ENCODE assay signal across 17 cellular contexts in the genomic region with DNA sequence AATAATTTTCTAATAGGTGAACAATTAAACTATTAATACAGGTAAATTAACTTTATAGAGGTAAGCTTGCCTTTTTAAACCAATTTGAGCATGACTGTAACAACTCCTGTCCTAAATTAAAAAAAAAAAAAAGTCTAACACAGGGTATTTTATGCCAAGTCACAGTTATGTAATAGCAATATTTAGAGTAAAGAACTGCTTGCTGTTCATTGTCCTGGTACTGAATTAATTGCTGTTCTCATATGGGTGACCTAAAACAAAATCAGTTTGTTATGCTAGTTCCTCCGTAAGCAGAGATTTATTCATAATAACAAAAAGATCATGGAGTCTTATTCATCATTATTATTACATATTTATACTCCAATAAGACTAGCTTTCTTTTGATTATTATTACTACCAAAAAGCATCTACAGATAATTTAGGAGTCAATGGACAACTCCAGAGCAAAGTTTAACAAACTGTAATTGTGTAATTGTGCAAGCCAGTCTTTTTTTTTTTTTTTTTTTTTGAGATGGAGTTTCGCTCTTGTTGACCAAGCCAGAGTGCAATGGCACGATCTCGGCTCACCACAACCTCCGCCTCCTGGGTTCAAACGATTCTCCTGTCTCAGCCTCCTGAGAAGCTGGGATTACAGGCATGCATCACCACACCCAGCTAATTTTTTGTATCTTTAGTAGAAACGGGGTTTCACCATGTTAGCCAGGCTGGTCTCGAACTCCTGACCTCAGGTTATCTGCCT.
DNase-seq lines count a peak whose midpoint lies in the region; ATAC-seq, FAIRE-seq and TF ChIP-seq lines count a peak whose summit lies in the region.
"Had no signal": no experiment of that assay in that cellular context is flagged by ENCODE, and none has a peak within 500 bp of the region (broad histone marks: within the 10 kb centered on the region; RNA-seq: fewer than 3 reads in every experiment).

No MANE protein-coding gene starts in this region.

- WGBS in HepG2 (ENCODE audit: low lambda C conversion rate): 41% methylated on average over 8 of the region's 8 CpGs
- WGBS in adrenal gland, 4 donors: 81 to 90% (median 86%) methylated on average over 8 of the region's 8 CpGs

- no peaks in the 10 kb centered on the region for H3K27me3 Mint-ChIP-seq in T-helper 17 cell
- H3K27me3 Mint-ChIP-seq in stimulated activated naive B cell treated with anti-CD40 and anti-IgM and Interleukin-4, amounts not matched to agents 10 μg/mL and 1 μg/mL and 100 μg/mL, for 72 hours: no peaks in the 10 kb centered on the region

- H3K4me1 ChIP-seq in Karpas-422 (ENCODE audit: low read length): peaks cover 78% of the 10 kb centered on the region
- H3K4me1 ChIP-seq in HepG2 (ENCODE audit: insufficient read depth, low read length): peaks cover 99% of the 10 kb centered on the region
- peaks cover 3% of the 10 kb centered on the region for H3K4me1 ChIP-seq in rectal smooth muscle tissue (ENCODE audit: control insufficient read depth, insufficient read depth, low read length)
- peaks cover 8 to 48% of the 10 kb centered on the region in 2 donors for H3K4me1 ChIP-seq in adrenal gland (replicated peaks in 1 of 2)
- no peaks in the 10 kb centered on the region for H3K4me1 ChIP-seq in PC-9 (replicated peaks; ENCODE audit: insufficient read depth)

- peak overlapping the region; percentile 73 for H3K4me2 ChIP-seq in Karpas-422 (ENCODE audit: low read depth, low read length, poor library complexity, severe bottlenecking)
- H3K4me2 ChIP-seq in HepG2 (ENCODE audit: low read depth, low read length): peak overlapping the region; percentile 26
- H3K4me2 ChIP-seq in PC-9: no peak overlapping the region

- peaks cover 12% of the 10 kb centered on the region for H3K4me1 Mint-ChIP-seq in T-helper 17 cell
- H3K4me1 Mint-ChIP-seq in stimulated activated naive B cell treated with anti-CD40 and anti-IgM and Interleukin-4, amounts not matched to agents 10 μg/mL and 1 μg/mL and 100 μg/mL, for 72 hours: peaks cover 36 to 54% of the 10 kb centered on the region in 2 donors

- FAIRE-seq in HepG2 (lab: Jason Lieb, UNC): no peak
- FAIRE-seq: D721Med had no signal

- H3K36me3 ChIP-seq in Karpas-422 (ENCODE audit: insufficient read depth, low read length) (peaks cover 9% of the 10 kb centered on the region; the same call in 1 of the 2 replicates), HepG2 (replicated peaks in 1 of 2; ENCODE audit: control insufficient read depth in 1 of 2, insufficient read depth in 2 of 2, low read length in 2 of 2) (peaks cover 0 to 3% of the 10 kb centered on the region in 2 experiments; a peak in 2 of 5 replicates), rectal smooth muscle tissue (ENCODE audit: control insufficient read depth, insufficient read depth, low read length) (no peaks in the 10 kb centered on the region), adrenal gland (replicated peaks in 1 of 2) (no peaks in the 10 kb centered on the region), PC-9 (ENCODE audit: low read depth) (no peaks in the 10 kb centered on the region)

- H3K9me2 ChIP-seq in Karpas-422 (replicated peaks; ENCODE audit: insufficient read depth, low read length) (no peaks in the 10 kb centered on the region), PC-9 (ENCODE audit: insufficient read depth) (no peaks in the 10 kb centered on the region)

- TF ChIP-seq CTCF in HepG2 (CRISPR knock-in tag; IDR thresholded peaks at IDR 0.05) (no peak), adrenal gland (IDR thresholded peaks at IDR 0.05) (no peak), PC-9 (conservative IDR thresholded peaks at IDR 0.05) (no peak)

- H2AFZ ChIP-seq in Karpas-422 (ENCODE audit: low read length): no peak overlapping the region
- no peak overlapping the region for H2AFZ ChIP-seq in HepG2 (ENCODE audit: low read length)
- H2AFZ ChIP-seq in PC-9: no peak overlapping the region

- peak in 1 of 2 experiments; percentile 46; a peak in 1 of 4 replicates for TF ChIP-seq EP300 in HepG2 (IDR thresholded peaks at IDR 0.05; ENCODE audit: low read depth in 2 of 2, low read length in 2 of 2)
- no peak for TF ChIP-seq EP300 in HepG2 (CRISPR knock-in tag; IDR thresholded peaks at IDR 0.05; ENCODE audit: borderline replicate concordance)

- in situ Hi-C loops in HepG2 (cut with HindIII; ENCODE audit: extremely low pct_ligation_motif_present, low pct_unique_long_range_greater_than_20kb): no loop called here

- H3K27ac Mint-ChIP-seq in T-helper 17 cell: peak overlapping the region; percentile 9
- H3K27ac Mint-ChIP-seq in stimulated activated naive B cell treated with anti-CD40 and anti-IgM and Interleukin-4, amounts not matched to agents 10 μg/mL and 1 μg/mL and 100 μg/mL, for 72 hours: no peak overlapping the region
- H3K27ac Mint-ChIP-seq: CD8-positive, alpha-beta T cell had no signal

- CTCF ChIA-PET in HepG2 (lab: Yijun Ruan, JAX; ENCODE audit: low intra/inter-chr PET ratio, low total read pairs): no interaction called here
- CTCF ChIA-PET in PC-9 (lab: Charles Lee): interaction anchor here (0.7 kb wide), 1 partner anchor 19 kb away, joined by 10 read pairs; no protein-coding TSS in a partner anchor

- peak overlapping the region; percentile 27; the same call in 1 of the 2 replicates for H3K9ac ChIP-seq in Karpas-422 (ENCODE audit: low read length)
- H3K9ac ChIP-seq in HepG2 (ENCODE audit: insufficient read depth, low read depth, low read length): peak overlapping the region; percentile 34
- H3K9ac ChIP-seq in rectal smooth muscle tissue (ENCODE audit: low read length): no peak overlapping the region

- H3F3A ChIP-seq in PC-9 (ENCODE audit: insufficient read depth, low read depth): no peaks in the 10 kb centered on the region

- DNase-seq in Karpas-422 (no peak), T-helper 17 cell (no peak), HepG2 (ENCODE audit: low spot score) (no peak), adrenal gland (no peak), PC-9 (no peak)
- no peak for DNase-seq in stimulated activated naive B cell treated with anti-CD40 and anti-IgM and Interleukin-4, amounts not matched to agents 10 μg/mL and 1 μg/mL and 100 μg/mL, for 72 hours
- DNase-seq: CD8-positive, alpha-beta T cell; COR-L47; DMS153; DMS79 treated with DMSO at 0.1 percent for 48 hours; EL; HCEC 1CT; IMR-90 had no signal

- BruUV-seq in HepG2 (replicated peaks; lab: Mats Ljungman, UMichigan) (no TSS peak), PC-9 (replicated peaks; lab: Mats Ljungman, UMichigan) (no TSS peak)

- no peak for TF ChIP-seq RAD21 in HepG2 (CRISPR knock-in tag; IDR thresholded peaks at IDR 0.05)

- H4K20me1 ChIP-seq in Karpas-422 (ENCODE audit: insufficient read depth, low read depth, low read length): no peaks in the 10 kb centered on the region
- no peaks in the 10 kb centered on the region for H4K20me1 ChIP-seq in HepG2 (ENCODE audit: insufficient read depth, low read length)
- H4K20me1 ChIP-seq in PC-9 (ENCODE audit: insufficient read depth): no peaks in the 10 kb centered on the region

- H3K9me3 Mint-ChIP-seq in stimulated activated naive B cell treated with anti-CD40 and anti-IgM and Interleukin-4, amounts not matched to agents 10 μg/mL and 1 μg/mL and 100 μg/mL, for 72 hours: peaks cover 12% of the 10 kb centered on the region in 2 donors

- H3K9me3 ChIP-seq in Karpas-422 (ENCODE audit: low read length) (peaks cover 9% of the 10 kb centered on the region), T-helper 17 cell (ENCODE audit: control insufficient read depth, low read length, poor library complexity, severe bottlenecking) (no peaks in the 10 kb centered on the region), HepG2 (ENCODE audit: low read length) (peaks cover 8% of the 10 kb centered on the region), adrenal gland (replicated peaks in 1 of 3) (peaks cover 0 to 11% (median 0%) of the 10 kb centered on the region in 3 donors), PC-9 (ENCODE audit: insufficient read depth, low read depth) (no peaks in the 10 kb centered on the region; the same call in 1 of the 2 replicates)

- POLR2A ChIA-PET in HepG2 (lab: Yijun Ruan, JAX) (interaction anchor here (0.7 kb wide), 1 partner anchor 32 kb away, joined by 4 read pairs; no protein-coding TSS in a partner anchor), PC-9 (lab: Charles Lee; ENCODE audit: unreplicated experiment) (no interaction called here)

- H3K4me3 Mint-ChIP-seq in T-helper 17 cell: no peak overlapping the region
- H3K4me3 Mint-ChIP-seq in stimulated activated naive B cell treated with anti-CD40 and anti-IgM and Interleukin-4, amounts not matched to agents 10 μg/mL and 1 μg/mL and 100 μg/mL, for 72 hours: no peak overlapping the region
- H3K4me3 Mint-ChIP-seq: CD14-positive monocyte; CD8-positive, alpha-beta T cell had no signal

- no peaks in the 10 kb centered on the region for H3K27me3 ChIP-seq in Karpas-422 (ENCODE audit: low read length)
- no peaks in the 10 kb centered on the region for H3K27me3 ChIP-seq in HepG2 (ENCODE audit: control insufficient read depth in 1 of 2, insufficient read depth in 2 of 2, low read length in 2 of 2)
- H3K27me3 ChIP-seq in rectal smooth muscle tissue (ENCODE audit: control insufficient read depth, insufficient read depth, low read length): no peaks in the 10 kb centered on the region
- H3K27me3 ChIP-seq in adrenal gland: no peaks in the 10 kb centered on the region
- no peaks in the 10 kb centered on the region for H3K27me3 ChIP-seq in PC-9 (ENCODE audit: insufficient read depth, low read depth)

- H3K79me2 ChIP-seq in Karpas-422 (ENCODE audit: low read length): peaks cover 90% of the 10 kb centered on the region
- peaks cover 90% of the 10 kb centered on the region for H3K79me2 ChIP-seq in HepG2 (ENCODE audit: insufficient read depth, low read length)
- H3K79me2 ChIP-seq in PC-9 (ENCODE audit: low read depth): no peaks in the 10 kb centered on the region

- intact Hi-C loops in HepG2 (cut with micrococcal nuclease; ENCODE audit: unreplicated experiment) (loop anchor here (10.0 kb wide), 1 partner anchor 100 kb away; the partner anchor contains the start of gene ITPR2), adrenal gland (cut with DNase I) (no loop called here), PC-9 (cut with micrococcal nuclease; ENCODE audit: unreplicated experiment) (no loop called here)

- H3K27ac ChIP-seq in Karpas-422 (ENCODE audit: low read length) (peak overlapping the region; percentile 94), HepG2 (ENCODE audit: extremely low read length, insufficient read depth, low read length) (peak overlapping the region; percentile 95), rectal smooth muscle tissue (ENCODE audit: low read depth, low read length) (peak overlapping the region; percentile 32), adrenal gland (peak overlapping the region in 1 of 5 donors; percentile 12), PC-9 (no peak overlapping the region)

- TF ChIP-seq POLR2A in HepG2 (IDR thresholded peaks at IDR 0.05; ENCODE audit: insufficient read depth in 1 of 2, low read depth in 2 of 2, low read length in 2 of 2) (no peak), adrenal gland (IDR thresholded peaks at IDR 0.05) (no peak)

- no peak for ATAC-seq in T-helper 17 cell
- ATAC-seq in HepG2: no peak
- ATAC-seq in stimulated activated naive B cell treated with anti-CD40 and anti-IgM and Interleukin-4, amounts not matched to agents 10 μg/mL and 1 μg/mL and 100 μg/mL, for 72 hours (replicated peaks): no peak
- ATAC-seq in GM19397 (IDR thresholded peaks at IDR 0.05; ENCODE audit: unreplicated experiment): no peak
- ATAC-seq: CD8-positive, alpha-beta T cell had no signal

- no peak overlapping the region for H3K4me3 ChIP-seq in Karpas-422 (ENCODE audit: low read length)
- no peak overlapping the region for H3K4me3 ChIP-seq in HepG2 (replicated peaks in 1 of 3; ENCODE audit: insufficient read depth in 1 of 3, low read depth in 2 of 3, low read length in 3 of 3)
- no peak overlapping the region for H3K4me3 ChIP-seq in rectal smooth muscle tissue (ENCODE audit: low read length)
- H3K4me3 ChIP-seq in adrenal gland: no peak overlapping the region
- H3K4me3 ChIP-seq in PC-9: no peak overlapping the region

- no peaks in the 10 kb centered on the region for H3K36me3 Mint-ChIP-seq in T-helper 17 cell (ENCODE audit: low read depth)
- peaks cover 15 to 24% of the 10 kb centered on the region in 2 donors for H3K36me3 Mint-ChIP-seq in stimulated activated naive B cell treated with anti-CD40 and anti-IgM and Interleukin-4, amounts not matched to agents 10 μg/mL and 1 μg/mL and 100 μg/mL, for 72 hours
